1 cellular context compared by ENCODE assay signal in the genomic region with DNA sequence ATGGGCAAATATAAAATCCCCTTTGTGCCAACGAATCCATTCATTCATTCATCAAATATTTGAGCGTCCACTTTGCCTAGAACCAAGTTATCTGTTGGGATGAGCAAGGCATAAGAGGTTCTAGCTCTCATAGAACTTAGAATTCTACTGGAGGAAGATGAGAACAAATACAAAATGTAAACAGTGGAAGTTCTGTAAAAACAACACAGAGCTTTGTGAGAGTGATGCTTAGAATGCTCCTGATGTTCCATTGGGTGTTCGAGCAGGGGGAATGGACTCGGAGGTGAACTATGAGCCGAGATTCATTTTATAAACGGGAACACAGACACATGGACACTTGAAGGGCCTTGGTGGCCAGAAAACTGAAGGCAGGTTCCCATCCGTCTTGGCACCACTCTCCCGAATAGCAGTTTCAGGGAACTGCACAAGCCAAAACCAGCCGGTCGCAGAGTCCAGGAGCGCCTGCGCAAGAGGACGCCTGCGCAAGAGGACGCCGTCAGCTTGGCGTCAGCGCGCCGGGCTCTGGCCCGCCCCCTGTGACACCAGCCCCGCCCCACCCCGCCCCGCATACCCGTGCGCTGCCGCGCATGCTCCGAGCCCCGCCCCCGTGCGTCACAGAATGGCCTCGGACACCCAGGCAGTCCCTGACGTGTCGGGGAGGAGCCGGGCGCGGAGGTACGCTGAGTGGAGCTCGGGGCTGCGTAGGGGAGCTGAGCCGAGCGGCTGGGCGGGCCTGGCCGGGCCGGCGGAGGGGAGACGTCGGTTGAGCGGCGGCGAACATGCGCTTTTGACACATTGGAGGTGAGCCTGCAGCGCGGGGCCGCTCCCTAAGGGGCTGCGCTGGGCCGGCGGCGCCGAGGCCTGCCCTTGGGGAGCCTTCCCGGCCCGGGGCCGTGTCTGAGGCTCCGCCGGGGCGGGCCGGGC.
TF ChIP-seq lines count a peak whose summit lies in the region.

A gene with protein sequence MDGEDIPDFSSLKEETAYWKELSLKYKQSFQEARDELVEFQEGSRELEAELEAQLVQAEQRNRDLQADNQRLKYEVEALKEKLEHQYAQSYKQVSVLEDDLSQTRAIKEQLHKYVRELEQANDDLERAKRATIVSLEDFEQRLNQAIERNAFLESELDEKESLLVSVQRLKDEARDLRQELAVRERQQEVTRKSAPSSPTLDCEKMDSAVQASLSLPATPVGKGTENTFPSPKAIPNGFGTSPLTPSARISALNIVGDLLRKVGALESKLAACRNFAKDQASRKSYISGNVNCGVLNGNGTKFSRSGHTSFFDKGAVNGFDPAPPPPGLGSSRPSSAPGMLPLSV (plus strand): TSS at position 640 of the 924 bp plus-strand sequence. CDS start 8,388 bp downstream, outside the sequence.

TF ChIP-seq in GM12878, 131 proteins besides CTCF, POLR2A, EP300 and RAD21 (continued from another document and continues in another):
- no peak for TF ChIP-seq CBX3 (IDR thresholded peaks at IDR 0.05; ENCODE audit: borderline replicate concordance, low read depth)
- TF ChIP-seq RCOR1 (conservative IDR thresholded peaks at IDR 0.05; ENCODE audit: low read depth, low read length), result no peak
- no peak for TF ChIP-seq EZH2 (IDR thresholded peaks at IDR 0.05; ENCODE audit: borderline replicate concordance, control insufficient read depth, low read depth, low read length)
- no peak for TF ChIP-seq IRF4 (IDR thresholded peaks at IDR 0.05; ENCODE audit: low read depth, low read length)
- no peak for TF ChIP-seq MEF2B (IDR thresholded peaks at IDR 0.05; ENCODE audit: partially characterized antibody, poor library complexity, severe bottlenecking)
- TF ChIP-seq, protein P1, sequence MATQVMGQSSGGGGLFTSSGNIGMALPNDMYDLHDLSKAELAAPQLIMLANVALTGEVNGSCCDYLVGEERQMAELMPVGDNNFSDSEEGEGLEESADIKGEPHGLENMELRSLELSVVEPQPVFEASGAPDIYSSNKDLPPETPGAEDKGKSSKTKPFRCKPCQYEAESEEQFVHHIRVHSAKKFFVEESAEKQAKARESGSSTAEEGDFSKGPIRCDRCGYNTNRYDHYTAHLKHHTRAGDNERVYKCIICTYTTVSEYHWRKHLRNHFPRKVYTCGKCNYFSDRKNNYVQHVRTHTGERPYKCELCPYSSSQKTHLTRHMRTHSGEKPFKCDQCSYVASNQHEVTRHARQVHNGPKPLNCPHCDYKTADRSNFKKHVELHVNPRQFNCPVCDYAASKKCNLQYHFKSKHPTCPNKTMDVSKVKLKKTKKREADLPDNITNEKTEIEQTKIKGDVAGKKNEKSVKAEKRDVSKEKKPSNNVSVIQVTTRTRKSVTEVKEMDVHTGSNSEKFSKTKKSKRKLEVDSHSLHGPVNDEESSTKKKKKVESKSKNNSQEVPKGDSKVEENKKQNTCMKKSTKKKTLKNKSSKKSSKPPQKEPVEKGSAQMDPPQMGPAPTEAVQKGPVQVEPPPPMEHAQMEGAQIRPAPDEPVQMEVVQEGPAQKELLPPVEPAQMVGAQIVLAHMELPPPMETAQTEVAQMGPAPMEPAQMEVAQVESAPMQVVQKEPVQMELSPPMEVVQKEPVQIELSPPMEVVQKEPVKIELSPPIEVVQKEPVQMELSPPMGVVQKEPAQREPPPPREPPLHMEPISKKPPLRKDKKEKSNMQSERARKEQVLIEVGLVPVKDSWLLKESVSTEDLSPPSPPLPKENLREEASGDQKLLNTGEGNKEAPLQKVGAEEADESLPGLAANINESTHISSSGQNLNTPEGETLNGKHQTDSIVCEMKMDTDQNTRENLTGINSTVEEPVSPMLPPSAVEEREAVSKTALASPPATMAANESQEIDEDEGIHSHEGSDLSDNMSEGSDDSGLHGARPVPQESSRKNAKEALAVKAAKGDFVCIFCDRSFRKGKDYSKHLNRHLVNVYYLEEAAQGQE (IDR thresholded peaks at IDR 0.05; ENCODE audit: low read depth, low read length), result no peak
- TF ChIP-seq, protein P2, sequence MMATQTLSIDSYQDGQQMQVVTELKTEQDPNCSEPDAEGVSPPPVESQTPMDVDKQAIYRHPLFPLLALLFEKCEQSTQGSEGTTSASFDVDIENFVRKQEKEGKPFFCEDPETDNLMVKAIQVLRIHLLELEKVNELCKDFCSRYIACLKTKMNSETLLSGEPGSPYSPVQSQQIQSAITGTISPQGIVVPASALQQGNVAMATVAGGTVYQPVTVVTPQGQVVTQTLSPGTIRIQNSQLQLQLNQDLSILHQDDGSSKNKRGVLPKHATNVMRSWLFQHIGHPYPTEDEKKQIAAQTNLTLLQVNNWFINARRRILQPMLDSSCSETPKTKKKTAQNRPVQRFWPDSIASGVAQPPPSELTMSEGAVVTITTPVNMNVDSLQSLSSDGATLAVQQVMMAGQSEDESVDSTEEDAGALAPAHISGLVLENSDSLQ (IDR thresholded peaks at IDR 0.05), result peak; percentile 61; the same call in 1 of the 2 replicates
- no peak for TF ChIP-seq MYC (IDR thresholded peaks at IDR 0.05; ENCODE audit: insufficient read depth, insufficient read length, insufficient replicate concordance, low read length, severe bottlenecking)
- TF ChIP-seq, protein P3, sequence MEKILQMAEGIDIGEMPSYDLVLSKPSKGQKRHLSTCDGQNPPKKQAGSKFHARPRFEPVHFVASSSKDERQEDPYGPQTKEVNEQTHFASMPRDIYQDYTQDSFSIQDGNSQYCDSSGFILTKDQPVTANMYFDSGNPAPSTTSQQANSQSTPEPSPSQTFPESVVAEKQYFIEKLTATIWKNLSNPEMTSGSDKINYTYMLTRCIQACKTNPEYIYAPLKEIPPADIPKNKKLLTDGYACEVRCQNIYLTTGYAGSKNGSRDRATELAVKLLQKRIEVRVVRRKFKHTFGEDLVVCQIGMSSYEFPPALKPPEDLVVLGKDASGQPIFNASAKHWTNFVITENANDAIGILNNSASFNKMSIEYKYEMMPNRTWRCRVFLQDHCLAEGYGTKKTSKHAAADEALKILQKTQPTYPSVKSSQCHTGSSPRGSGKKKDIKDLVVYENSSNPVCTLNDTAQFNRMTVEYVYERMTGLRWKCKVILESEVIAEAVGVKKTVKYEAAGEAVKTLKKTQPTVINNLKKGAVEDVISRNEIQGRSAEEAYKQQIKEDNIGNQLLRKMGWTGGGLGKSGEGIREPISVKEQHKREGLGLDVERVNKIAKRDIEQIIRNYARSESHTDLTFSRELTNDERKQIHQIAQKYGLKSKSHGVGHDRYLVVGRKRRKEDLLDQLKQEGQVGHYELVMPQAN (conservative IDR thresholded peaks at IDR 0.05), result peak; percentile 86
- TF ChIP-seq, protein P4, sequence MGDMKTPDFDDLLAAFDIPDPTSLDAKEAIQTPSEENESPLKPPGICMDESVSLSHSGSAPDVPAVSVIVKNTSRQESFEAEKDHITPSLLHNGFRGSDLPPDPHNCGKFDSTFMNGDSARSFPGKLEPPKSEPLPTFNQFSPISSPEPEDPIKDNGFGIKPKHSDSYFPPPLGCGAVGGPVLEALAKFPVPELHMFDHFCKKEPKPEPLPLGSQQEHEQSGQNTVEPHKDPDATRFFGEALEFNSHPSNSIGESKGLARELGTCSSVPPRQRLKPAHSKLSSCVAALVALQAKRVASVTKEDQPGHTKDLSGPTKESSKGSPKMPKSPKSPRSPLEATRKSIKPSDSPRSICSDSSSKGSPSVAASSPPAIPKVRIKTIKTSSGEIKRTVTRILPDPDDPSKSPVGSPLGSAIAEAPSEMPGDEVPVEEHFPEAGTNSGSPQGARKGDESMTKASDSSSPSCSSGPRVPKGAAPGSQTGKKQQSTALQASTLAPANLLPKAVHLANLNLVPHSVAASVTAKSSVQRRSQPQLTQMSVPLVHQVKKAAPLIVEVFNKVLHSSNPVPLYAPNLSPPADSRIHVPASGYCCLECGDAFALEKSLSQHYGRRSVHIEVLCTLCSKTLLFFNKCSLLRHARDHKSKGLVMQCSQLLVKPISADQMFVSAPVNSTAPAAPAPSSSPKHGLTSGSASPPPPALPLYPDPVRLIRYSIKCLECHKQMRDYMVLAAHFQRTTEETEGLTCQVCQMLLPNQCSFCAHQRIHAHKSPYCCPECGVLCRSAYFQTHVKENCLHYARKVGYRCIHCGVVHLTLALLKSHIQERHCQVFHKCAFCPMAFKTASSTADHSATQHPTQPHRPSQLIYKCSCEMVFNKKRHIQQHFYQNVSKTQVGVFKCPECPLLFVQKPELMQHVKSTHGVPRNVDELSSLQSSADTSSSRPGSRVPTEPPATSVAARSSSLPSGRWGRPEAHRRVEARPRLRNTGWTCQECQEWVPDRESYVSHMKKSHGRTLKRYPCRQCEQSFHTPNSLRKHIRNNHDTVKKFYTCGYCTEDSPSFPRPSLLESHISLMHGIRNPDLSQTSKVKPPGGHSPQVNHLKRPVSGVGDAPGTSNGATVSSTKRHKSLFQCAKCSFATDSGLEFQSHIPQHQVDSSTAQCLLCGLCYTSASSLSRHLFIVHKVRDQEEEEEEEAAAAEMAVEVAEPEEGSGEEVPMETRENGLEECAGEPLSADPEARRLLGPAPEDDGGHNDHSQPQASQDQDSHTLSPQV (IDR thresholded peaks at IDR 0.05), result no peak
- TF ChIP-seq, protein P5, sequence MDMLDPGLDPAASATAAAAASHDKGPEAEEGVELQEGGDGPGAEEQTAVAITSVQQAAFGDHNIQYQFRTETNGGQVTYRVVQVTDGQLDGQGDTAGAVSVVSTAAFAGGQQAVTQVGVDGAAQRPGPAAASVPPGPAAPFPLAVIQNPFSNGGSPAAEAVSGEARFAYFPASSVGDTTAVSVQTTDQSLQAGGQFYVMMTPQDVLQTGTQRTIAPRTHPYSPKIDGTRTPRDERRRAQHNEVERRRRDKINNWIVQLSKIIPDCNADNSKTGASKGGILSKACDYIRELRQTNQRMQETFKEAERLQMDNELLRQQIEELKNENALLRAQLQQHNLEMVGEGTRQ (IDR thresholded peaks at IDR 0.05; ENCODE audit: borderline replicate concordance, low read depth, low read length), result no peak
- TF ChIP-seq, protein P6, sequence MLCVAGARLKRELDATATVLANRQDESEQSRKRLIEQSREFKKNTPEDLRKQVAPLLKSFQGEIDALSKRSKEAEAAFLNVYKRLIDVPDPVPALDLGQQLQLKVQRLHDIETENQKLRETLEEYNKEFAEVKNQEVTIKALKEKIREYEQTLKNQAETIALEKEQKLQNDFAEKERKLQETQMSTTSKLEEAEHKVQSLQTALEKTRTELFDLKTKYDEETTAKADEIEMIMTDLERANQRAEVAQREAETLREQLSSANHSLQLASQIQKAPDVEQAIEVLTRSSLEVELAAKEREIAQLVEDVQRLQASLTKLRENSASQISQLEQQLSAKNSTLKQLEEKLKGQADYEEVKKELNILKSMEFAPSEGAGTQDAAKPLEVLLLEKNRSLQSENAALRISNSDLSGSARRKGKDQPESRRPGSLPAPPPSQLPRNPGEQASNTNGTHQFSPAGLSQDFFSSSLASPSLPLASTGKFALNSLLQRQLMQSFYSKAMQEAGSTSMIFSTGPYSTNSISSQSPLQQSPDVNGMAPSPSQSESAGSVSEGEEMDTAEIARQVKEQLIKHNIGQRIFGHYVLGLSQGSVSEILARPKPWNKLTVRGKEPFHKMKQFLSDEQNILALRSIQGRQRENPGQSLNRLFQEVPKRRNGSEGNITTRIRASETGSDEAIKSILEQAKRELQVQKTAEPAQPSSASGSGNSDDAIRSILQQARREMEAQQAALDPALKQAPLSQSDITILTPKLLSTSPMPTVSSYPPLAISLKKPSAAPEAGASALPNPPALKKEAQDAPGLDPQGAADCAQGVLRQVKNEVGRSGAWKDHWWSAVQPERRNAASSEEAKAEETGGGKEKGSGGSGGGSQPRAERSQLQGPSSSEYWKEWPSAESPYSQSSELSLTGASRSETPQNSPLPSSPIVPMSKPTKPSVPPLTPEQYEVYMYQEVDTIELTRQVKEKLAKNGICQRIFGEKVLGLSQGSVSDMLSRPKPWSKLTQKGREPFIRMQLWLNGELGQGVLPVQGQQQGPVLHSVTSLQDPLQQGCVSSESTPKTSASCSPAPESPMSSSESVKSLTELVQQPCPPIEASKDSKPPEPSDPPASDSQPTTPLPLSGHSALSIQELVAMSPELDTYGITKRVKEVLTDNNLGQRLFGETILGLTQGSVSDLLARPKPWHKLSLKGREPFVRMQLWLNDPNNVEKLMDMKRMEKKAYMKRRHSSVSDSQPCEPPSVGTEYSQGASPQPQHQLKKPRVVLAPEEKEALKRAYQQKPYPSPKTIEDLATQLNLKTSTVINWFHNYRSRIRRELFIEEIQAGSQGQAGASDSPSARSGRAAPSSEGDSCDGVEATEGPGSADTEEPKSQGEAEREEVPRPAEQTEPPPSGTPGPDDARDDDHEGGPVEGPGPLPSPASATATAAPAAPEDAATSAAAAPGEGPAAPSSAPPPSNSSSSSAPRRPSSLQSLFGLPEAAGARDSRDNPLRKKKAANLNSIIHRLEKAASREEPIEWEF (IDR thresholded peaks at IDR 0.05; ENCODE audit: insufficient replicate concordance, low read depth, low read length), result no peak
- no peak for TF ChIP-seq FOXM1 (IDR thresholded peaks at IDR 0.05; ENCODE audit: low read depth, low read length)
- TF ChIP-seq NFIC (IDR thresholded peaks at IDR 0.05; ENCODE audit: low read depth, low read length), result no peak
- no peak for TF ChIP-seq ASH2L (IDR thresholded peaks at IDR 0.05; ENCODE audit: borderline replicate concordance, low read depth)
- TF ChIP-seq PAX5 (IDR thresholded peaks at IDR 0.05; ENCODE audit: borderline replicate concordance, low read depth, low read length), result no peak
- no peak for TF ChIP-seq YBX1 (IDR thresholded peaks at IDR 0.05)
- TF ChIP-seq, protein P7, sequence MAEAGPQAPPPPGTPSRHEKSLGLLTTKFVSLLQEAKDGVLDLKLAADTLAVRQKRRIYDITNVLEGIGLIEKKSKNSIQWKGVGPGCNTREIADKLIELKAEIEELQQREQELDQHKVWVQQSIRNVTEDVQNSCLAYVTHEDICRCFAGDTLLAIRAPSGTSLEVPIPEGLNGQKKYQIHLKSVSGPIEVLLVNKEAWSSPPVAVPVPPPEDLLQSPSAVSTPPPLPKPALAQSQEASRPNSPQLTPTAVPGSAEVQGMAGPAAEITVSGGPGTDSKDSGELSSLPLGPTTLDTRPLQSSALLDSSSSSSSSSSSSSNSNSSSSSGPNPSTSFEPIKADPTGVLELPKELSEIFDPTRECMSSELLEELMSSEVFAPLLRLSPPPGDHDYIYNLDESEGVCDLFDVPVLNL (IDR thresholded peaks at IDR 0.05; ENCODE audit: low read depth, low read length), result no peak
- peak in 1 of 2 experiments; percentile 35; a peak in 1 of 4 replicates for TF ChIP-seq BHLHE40 (IDR thresholded peaks at IDR 0.05; ENCODE audit: borderline replicate concordance in 1 of 2, low read depth in 2 of 2, low read length in 1 of 2)
- no peak for TF ChIP-seq HDAC6 (IDR thresholded peaks at IDR 0.05; ENCODE audit: unreplicated experiment)
- TF ChIP-seq, protein P8, sequence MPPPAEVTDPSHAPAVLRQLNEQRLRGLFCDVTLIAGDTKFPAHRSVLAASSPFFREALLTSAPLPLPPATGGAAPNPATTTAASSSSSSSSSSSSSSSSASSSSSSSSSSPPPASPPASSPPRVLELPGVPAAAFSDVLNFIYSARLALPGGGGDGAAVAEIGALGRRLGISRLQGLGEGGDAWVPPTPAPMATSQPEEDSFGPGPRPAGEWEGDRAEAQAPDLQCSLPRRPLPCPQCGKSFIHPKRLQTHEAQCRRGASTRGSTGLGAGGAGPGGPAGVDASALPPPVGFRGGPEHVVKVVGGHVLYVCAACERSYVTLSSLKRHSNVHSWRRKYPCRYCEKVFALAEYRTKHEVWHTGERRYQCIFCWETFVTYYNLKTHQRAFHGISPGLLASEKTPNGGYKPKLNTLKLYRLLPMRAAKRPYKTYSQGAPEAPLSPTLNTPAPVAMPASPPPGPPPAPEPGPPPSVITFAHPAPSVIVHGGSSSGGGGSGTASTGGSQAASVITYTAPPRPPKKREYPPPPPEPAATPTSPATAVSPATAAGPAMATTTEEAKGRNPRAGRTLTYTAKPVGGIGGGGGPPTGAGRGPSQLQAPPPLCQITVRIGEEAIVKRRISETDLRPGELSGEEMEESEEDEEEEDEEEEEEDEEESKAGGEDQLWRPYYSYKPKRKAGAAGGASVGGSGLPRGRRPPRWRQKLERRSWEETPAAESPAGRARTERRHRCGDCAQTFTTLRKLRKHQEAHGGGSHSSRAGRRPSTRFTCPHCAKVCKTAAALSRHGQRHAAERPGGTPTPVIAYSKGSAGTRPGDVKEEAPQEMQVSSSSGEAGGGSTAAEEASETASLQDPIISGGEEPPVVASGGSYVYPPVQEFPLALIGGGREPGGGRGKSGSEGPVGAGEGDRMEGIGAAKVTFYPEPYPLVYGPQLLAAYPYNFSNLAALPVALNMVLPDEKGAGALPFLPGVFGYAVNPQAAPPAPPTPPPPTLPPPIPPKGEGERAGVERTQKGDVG (CRISPR knock-in tag; IDR thresholded peaks at IDR 0.05), result no peak
- TF ChIP-seq CHD2 (IDR thresholded peaks at IDR 0.05; ENCODE audit: borderline replicate concordance, low read depth, low read length), result no peak
